15 cellular contexts compared by ENCODE assay signal in the genomic region with DNA sequence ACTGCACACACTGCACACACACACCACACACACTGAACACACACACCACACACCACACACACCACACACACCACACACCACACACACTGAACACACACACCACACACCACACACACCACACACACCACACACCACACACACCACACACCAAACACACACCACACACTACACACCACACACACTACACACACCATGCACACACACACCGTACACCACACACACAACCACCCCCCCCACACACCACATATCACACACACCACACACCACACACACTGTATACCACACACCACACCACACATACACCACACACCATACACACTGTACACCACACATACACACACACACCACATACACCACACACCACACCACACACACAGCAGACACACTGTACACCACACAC. TPM values are rescaled to one million over a fixed set of nuclear protein-coding genes. Genes with fewer than 3 reads are reported as not detected.
DNase-seq lines count a peak whose midpoint lies in the region; FAIRE-seq and TF ChIP-seq lines count a peak whose summit lies in the region.
"Had no signal": no experiment of that assay in that cellular context is flagged by ENCODE, and none has a peak within 500 bp of the region (broad histone marks: within the 10 kb centered on the region; RNA-seq: fewer than 3 reads in every experiment).

No MANE protein-coding gene starts in this region.

- H3K9ac ChIP-seq in H9 (ENCODE audit: extremely low read depth, insufficient read length, low read length) (no peak overlapping the region), neuronal stem cell (ENCODE audit: low read depth, low read length, poor library complexity) (peak overlapping the region; percentile 51)
- H3K9ac ChIP-seq: BLaER1 treated with 17β-estradiol and CSF1 and Interleukin-3, amounts not matched to agents 10 nM and 100 nM had no signal

- H3K4me1 ChIP-seq in H9 (ENCODE audit: insufficient read depth, low read length) (no peaks in the 10 kb centered on the region), neuronal stem cell (ENCODE audit: control insufficient read depth in 2 of 2, insufficient read depth in 1 of 2, low read depth in 1 of 2, low read length in 2 of 2) (peaks cover 6 to 9% of the 10 kb centered on the region in 2 donors)
- H3K4me1 ChIP-seq: BLaER1 treated with 17β-estradiol and CSF1 and Interleukin-3, amounts not matched to agents 10 nM and 100 nM had no signal

- H3K23me2 ChIP-seq in H9 (ENCODE audit: insufficient read length, low read depth, low read length, poor library complexity, severe bottlenecking): no peaks in the 10 kb centered on the region

- no peaks in the 10 kb centered on the region for H3K9me3 ChIP-seq in H9 (ENCODE audit: control insufficient read depth, low read depth, low read length)
- H3K9me3 ChIP-seq in neuronal stem cell (replicated peaks in 1 of 2; ENCODE audit: control insufficient read depth in 2 of 2, insufficient read depth in 1 of 2, low read depth in 1 of 2, low read length in 2 of 2): peaks cover 0 to 7% of the 10 kb centered on the region in 2 donors

- H3K23ac ChIP-seq in H9 (ENCODE audit: insufficient read length, low read depth, low read length) (no peak overlapping the region), neuronal stem cell (ENCODE audit: low read depth, low read length, poor library complexity) (peak overlapping the region; percentile 18)

- H3K27ac Mint-ChIP-seq in H9: no peak overlapping the region; a peak in 1 of 7 replicates
- H3K27ac Mint-ChIP-seq: CD4-positive, CD25-positive, alpha-beta regulatory T cell; HFFc6 had no signal

- no peak overlapping the region for H2BK15ac ChIP-seq in H9 (ENCODE audit: low read depth, low read length)
- no peak overlapping the region for H2BK15ac ChIP-seq in neuronal stem cell (ENCODE audit: low read length)

- no peak overlapping the region for H2BK12ac ChIP-seq in H9 (ENCODE audit: insufficient read length, low read depth, low read length)
- peak overlapping the region; percentile 61 for H2BK12ac ChIP-seq in neuronal stem cell (ENCODE audit: low read length)

- no peak for TF ChIP-seq CTCF in H9 (conservative IDR thresholded peaks at IDR 0.05)
- TF ChIP-seq CTCF in bronchial epithelial cell (IDR thresholded peaks at IDR 0.05; ENCODE audit: insufficient read depth, low read length, severe bottlenecking): no peak
- no peak for TF ChIP-seq CTCF in dorsolateral prefrontal cortex (IDR thresholded peaks at IDR 0.05 in 54 of 56, conservative IDR thresholded peaks at IDR 0.05 in 2 of 56; ENCODE audit: low read depth in 1 of 56, partially characterized antibody in 56 of 56)

- H3K14ac ChIP-seq in H9 (ENCODE audit: insufficient read depth, low read length): no peak overlapping the region; the same call in 1 of the 2 replicates
- H3K14ac ChIP-seq in neuronal stem cell (ENCODE audit: low read length): no peak overlapping the region

- peaks cover 7% of the 10 kb centered on the region for H3K27me3 Mint-ChIP-seq in H9 (ENCODE audit: low read depth)

- intact Hi-C loops in dorsolateral prefrontal cortex (cut with DNase I): no loop called here

- no peak overlapping the region for H3K56ac ChIP-seq in H9 (ENCODE audit: insufficient read length, low read depth, low read length)

- H3K79me1 ChIP-seq in H9 (ENCODE audit: insufficient read depth, low read depth, low read length, poor library complexity, severe bottlenecking) (no peaks in the 10 kb centered on the region), neuronal stem cell (ENCODE audit: low read depth, low read length) (no peaks in the 10 kb centered on the region)

- peaks cover 7 to 9% of the 10 kb centered on the region in 2 experiments; a peak in 3 of 4 replicates for H3K4me1 Mint-ChIP-seq in H9
- H3K4me1 Mint-ChIP-seq: CD4-positive, CD25-positive, alpha-beta regulatory T cell had no signal

- no CpG with 5 or more reads among the region's 1 CpG for WGBS in H9 (ENCODE audit: extremely low coverage, insufficient read length, low lambda C conversion rate)
- no CpG with 5 or more reads among the region's 1 CpG for WGBS in neuronal stem cell (ENCODE audit: extremely low coverage in 2 of 2, insufficient read length in 2 of 2, insufficient replicate concordance in 1 of 2), 2 donors

- peak overlapping the region; percentile 45 for H3K18ac ChIP-seq in H9 (ENCODE audit: insufficient read length, low read depth, low read length)
- no peak overlapping the region for H3K18ac ChIP-seq in neuronal stem cell (ENCODE audit: low read length)

- H2AFZ ChIP-seq in H9 (ENCODE audit: low read length) (no peak overlapping the region), neuronal stem cell (ENCODE audit: low read length) (no peak overlapping the region)

- H3K36me3 ChIP-seq in bronchial epithelial cell (ENCODE audit: control insufficient read depth, insufficient read depth, low read length) (no peaks in the 10 kb centered on the region), neuronal stem cell (replicated peaks in 1 of 2; ENCODE audit: control insufficient read depth in 2 of 2, insufficient read depth in 2 of 2, low read length in 2 of 2) (peaks cover 0 to 1% of the 10 kb centered on the region in 2 donors)

- TF ChIP-seq POLR2A in GM12891 (IDR thresholded peaks at IDR 0.05; ENCODE audit: low read depth, low read length): no peak

- no peak overlapping the region for H3K4ac ChIP-seq in H9 (ENCODE audit: low read depth, low read length)
- no peak overlapping the region for H3K4ac ChIP-seq in neuronal stem cell (ENCODE audit: low read length)

- FAIRE-seq in GM12891 (lab: Jason Lieb, UNC) (peak; percentile 97), bronchial epithelial cell (lab: Jason Lieb, UNC) (peak; percentile 100)

- no peaks in the 10 kb centered on the region for H4K20me1 ChIP-seq in H9 (ENCODE audit: control insufficient read depth, insufficient read depth, insufficient read length)
- H4K20me1 ChIP-seq: BLaER1 treated with 17β-estradiol and CSF1 and Interleukin-3, amounts not matched to agents 10 nM and 100 nM had no signal

- DNase-seq in GM12891 (ENCODE audit: insufficient read length, low spot score) (no peak), H9 (no peak), bronchial epithelial cell (ENCODE audit: low read depth) (no peak), neuronal stem cell (ENCODE audit: low spot score) (no peak), NCI-H2081 (lab: John Stamatoyannopoulos, UW) (no peak), dorsolateral prefrontal cortex (no peak)
- DNase-seq in activated effector memory CD4-positive, alpha-beta T cell treated with Interleukin-2 at 50 U/mL for 16 hours: no peak
- DNase-seq: ACHN; CD4-positive, CD25-positive, alpha-beta regulatory T cell; DMS53; GF-D8; GOT3; HCEC 1CT; HFFc6 had no signal

- H4K8ac ChIP-seq in H9 (replicated peaks; ENCODE audit: insufficient read length, low read depth, low read length): peak overlapping the region; percentile 4
- no peak overlapping the region for H4K8ac ChIP-seq in neuronal stem cell (ENCODE audit: low read depth, low read length)

- no peak overlapping the region for H2BK5ac ChIP-seq in H9 (ENCODE audit: insufficient read length, low read length)
- no peak overlapping the region for H2BK5ac ChIP-seq in neuronal stem cell (ENCODE audit: low read length)

- no peak overlapping the region for H3K27ac ChIP-seq in H9 (ENCODE audit: insufficient read length, low read depth, low read length)
- H3K27ac ChIP-seq in neuronal stem cell (replicated peaks; ENCODE audit: low read length): no peak overlapping the region
- H3K27ac ChIP-seq in dorsolateral prefrontal cortex: no peak overlapping the region
- H3K27ac ChIP-seq: BLaER1 treated with 17β-estradiol and CSF1 and Interleukin-3, amounts not matched to agents 10 nM and 100 nM had no signal

- no peak overlapping the region for H2BK20ac ChIP-seq in H9 (ENCODE audit: low read depth, low read length, poor library complexity, severe bottlenecking)

- H2BK120ac ChIP-seq in H9 (ENCODE audit: low read depth, low read length, poor library complexity, severe bottlenecking) (no peak overlapping the region), neuronal stem cell (ENCODE audit: low read depth, low read length) (no peak overlapping the region)

- H4K91ac ChIP-seq in H9 (ENCODE audit: insufficient read length, low read depth, low read length) (no peak overlapping the region), neuronal stem cell (ENCODE audit: low read depth, low read length, poor library complexity) (no peak overlapping the region)

- H3K79me2 ChIP-seq in H9 (ENCODE audit: insufficient read depth, low read length): no peaks in the 10 kb centered on the region

- H3K4me3 ChIP-seq in bronchial epithelial cell (ENCODE audit: low read depth, low read length) (no peak overlapping the region), neuronal stem cell (ENCODE audit: low read length in 2 of 2) (peak overlapping the region in 1 of 2 donors; percentile 51), dorsolateral prefrontal cortex (no peak overlapping the region)
- H3K4me3 ChIP-seq: BLaER1 treated with 17β-estradiol and CSF1 and Interleukin-3, amounts not matched to agents 10 nM and 100 nM had no signal

- H4K5ac ChIP-seq in H9 (ENCODE audit: insufficient read length, low read depth, low read length): no peak overlapping the region

- H3K4me2 ChIP-seq in H9 (ENCODE audit: insufficient read depth, insufficient read length, low read length): no peak overlapping the region
- H3K4me2 ChIP-seq in neuronal stem cell (ENCODE audit: insufficient read depth, low read length, poor library complexity, severe bottlenecking): no peak overlapping the region
- H3K4me2 ChIP-seq: BLaER1 treated with 17β-estradiol and CSF1 and Interleukin-3, amounts not matched to agents 10 nM and 100 nM had no signal

- peaks cover 0 to 6% of the 10 kb centered on the region in 2 experiments; a peak in 3 of 5 replicates for H3K9me3 Mint-ChIP-seq in H9
- H3K9me3 Mint-ChIP-seq: HFFc6 had no signal

- no peaks in the 10 kb centered on the region for H3K27me3 ChIP-seq in H9 (ENCODE audit: insufficient read depth, low read length)
- H3K27me3 ChIP-seq in bronchial epithelial cell (ENCODE audit: control insufficient read depth, insufficient read depth, low read length): no peaks in the 10 kb centered on the region
- peaks cover 0 to 13% (median 0%) of the 10 kb centered on the region in 3 experiments for H3K27me3 ChIP-seq in neuronal stem cell (ENCODE audit: control insufficient read depth in 3 of 3, insufficient read depth in 3 of 3, low read depth in 1 of 3, low read length in 3 of 3)
- peaks cover 0 to 4% (median 0%) of the 10 kb centered on the region in 45 donors for H3K27me3 ChIP-seq in dorsolateral prefrontal cortex
- H3K27me3 ChIP-seq: BLaER1 treated with 17β-estradiol and CSF1 and Interleukin-3, amounts not matched to agents 10 nM and 100 nM had no signal

- H3K36me3 Mint-ChIP-seq in H9 (ENCODE audit: insufficient read depth in 1 of 3, low read depth in 3 of 3): peaks cover 0 to 3% (median 0%) of the 10 kb centered on the region in 3 experiments; a peak in 2 of 7 replicates
- H3K36me3 Mint-ChIP-seq: CD4-positive, CD25-positive, alpha-beta regulatory T cell had no signal

- no peak overlapping the region for H2AK5ac ChIP-seq in H9 (ENCODE audit: insufficient read length, low read length)
- H2AK5ac ChIP-seq in neuronal stem cell (ENCODE audit: low read depth, low read length): no peak overlapping the region

- H3K4me3 Mint-ChIP-seq in H9: no peak overlapping the region
- H3K4me3 Mint-ChIP-seq: CD4-positive, CD25-positive, alpha-beta regulatory T cell; HFFc6 had no signal

- no peak overlapping the region for H3T11ph ChIP-seq in H9 (ENCODE audit: low read length)

RNA-seq across cellular contexts. Expression of a gene that starts 59.5 kb away (rescaled TPM):
- 43.8 TPM for polyA plus RNA-seq in GM12891 (2012; ENCODE audit: low read depth, missing spikeins)
- total RNA-seq in H9 (2021): 41.0 and 42.5 TPM in 2 replicates
- total RNA-seq in bronchial epithelial cell: 51.9 and 62.2 TPM in 2 replicates
- 81.5 TPM for polyA plus RNA-seq in neuronal stem cell (2013, experiment 1 of 2)
- polyA plus RNA-seq in neuronal stem cell (2013, experiment 2 of 2): 83.8 TPM
- total RNA-seq in dorsolateral prefrontal cortex: 100 to 1,000 TPM in 6 of 120 experiments, 10 to 100 TPM in 114; 52.9 to 109 (median 80.0) TPM
